In genomic region chr9:108776920-108777650, GRCh38 we compare ENCODE assay signal across 1 cellular context.
TF ChIP-seq lines count a peak whose summit lies in the region.

No MANE protein-coding gene starts in this region.

TF ChIP-seq in SK-N-SH, 30 proteins besides CTCF, POLR2A, EP300 and RAD21 (continued from another document):
- no peak for TF ChIP-seq REST (IDR thresholded peaks at IDR 0.05; ENCODE audit: low read depth, low read length)
- TF ChIP-seq ZBTB33 (IDR thresholded peaks at IDR 0.05; ENCODE audit: borderline replicate concordance, low read depth) = no peak
- no peak for TF ChIP-seq FOXM1 (IDR thresholded peaks at IDR 0.05; ENCODE audit: low read depth)
- no peak for TF ChIP-seq PBX3 (IDR thresholded peaks at IDR 0.05)
- no peak for TF ChIP-seq RXRA (IDR thresholded peaks at IDR 0.05; ENCODE audit: borderline replicate concordance, low read depth)
- TF ChIP-seq POLR2AphosphoS5 (IDR thresholded peaks at IDR 0.05; ENCODE audit: low read depth, low read length) = no peak
- TF ChIP-seq FOSL2 (IDR thresholded peaks at IDR 0.05; ENCODE audit: borderline replicate concordance, low read depth) = no peak
- no peak for TF ChIP-seq EZH2phosphoT487 (IDR thresholded peaks at IDR 0.05; ENCODE audit: borderline replicate concordance, low read depth)
- TF ChIP-seq RCOR1 (IDR thresholded peaks at IDR 0.05; ENCODE audit: low read length) = no peak
- TF ChIP-seq RFX5 (IDR thresholded peaks at IDR 0.05; ENCODE audit: low read length) = no peak
TF ChIP-seq in SK-N-SH: peak in this region for 0.
